ENCODE assay signal across 9 cellular contexts in genomic region chr11:111918390-111919256, GRCh38. TPM values are rescaled to one million over a fixed set of nuclear protein-coding genes. Genes with fewer than 3 reads are reported as not detected.
DNase-seq lines count a peak whose midpoint lies in the region; ATAC-seq and TF ChIP-seq lines count a peak whose summit lies in the region.
"Had no signal": no experiment of that assay in that cellular context is flagged by ENCODE, and none has a peak within 500 bp of the region (broad histone marks: within the 10 kb centered on the region; RNA-seq: fewer than 3 reads in every experiment).

Gene C11orf52, plus strand, starts transcription at chr11:111918913. Its CDS starts 60 bp downstream, at chr11:111918973.

- H3K4me1 ChIP-seq in neuron (ENCODE audit: insufficient read depth, low read length), result peaks cover 10% of the 10 kb centered on the region
- no peaks in the 10 kb centered on the region for H3K4me1 ChIP-seq in BE2C

- H3K27me3 ChIP-seq in neuron (ENCODE audit: insufficient read depth, low read length), result no peaks in the 10 kb centered on the region
- no peaks in the 10 kb centered on the region for H3K27me3 ChIP-seq in BE2C

- TF ChIP-seq CTCF in BE2C (IDR thresholded peaks at IDR 0.05; ENCODE audit: low read depth, low read length), result no peak

- no peak within 1 kb of the TSS for H3K4me3 ChIP-seq in neuron (ENCODE audit: low read length)
- H3K4me3 ChIP-seq in BE2C (ENCODE audit: low read depth, low read length), result no peak within 1 kb of the TSS

- H3K36me3 ChIP-seq in neuron (ENCODE audit: insufficient read depth, low read length) (no peaks in the 10 kb centered on the region), BE2C (no peaks in the 10 kb centered on the region)

- H2AFZ ChIP-seq in neuron (ENCODE audit: low read depth, low read length), result peak within 1 kb of the TSS; percentile 80

- DNase-seq in G401 (ENCODE audit: low spot score), result peak; percentile 58
- DNase-seq in NCI-H2196 (lab: John Stamatoyannopoulos, UW; ENCODE audit: unreplicated experiment), result peak; percentile 94
- DNase-seq in SKM-1 (lab: John Stamatoyannopoulos, UW; ENCODE audit: unreplicated experiment), result no peak
- no peak for DNase-seq in NCI-H446 treated with DMSO at 0.1 percent for 48 hours (lab: John Stamatoyannopoulos, UW)
- no peak for DNase-seq in BE2C
- DNase-seq in stimulated activated CD4-positive, alpha-beta T cell treated with anti-CD3 and anti-CD28 coated beads, Interleukin-4, amount 100 ng/mL, for 24 hours, result no peak

- in situ Hi-C loops in G401 (cut with HindIII; ENCODE audit: low sequenced_read_pairs), result no loop called here

- H3K9me3 ChIP-seq in neuron (ENCODE audit: low read length) (no peaks in the 10 kb centered on the region), BE2C (no peaks in the 10 kb centered on the region)

- ATAC-seq in esophagus mucosa, result peak; percentile 88

RNA-seq across cellular contexts. Expression of gene C11orf52, which starts in this region (rescaled TPM):
- 11.8 and 26.1 TPM in 2 replicates for total RNA-seq in G401 (2014; rRNA removed; shearing (Covaris generic))
- total RNA-seq in esophagus mucosa, result 3.5 TPM
- not detected for polyA plus RNA-seq in BE2C (2012; ENCODE audit: insufficient read depth, insufficient read length, low read depth)
- total RNA-seq: T-helper 1 cell treated with Interleukin-12 subunit alpha and Interleukin-12 subunit beta and Interleukin-4 antibody, amounts not matched to agents 30 ng/mL and 1 ng/mL, for 36 hours had no signal

Comparison
In these comparisons a context has a peak if more than half of its experiments do, and no peak if none do; other contexts are left out.
1. DNase-seq: peak in G401 (single experiment) and NCI-H2196 (single experiment); none in SKM-1 (single experiment), NCI-H446 treated with DMSO at 0.1 percent for 48 hours (single experiment), BE2C (single experiment) and stimulated activated CD4-positive, alpha-beta T cell treated with anti-CD3 and anti-CD28 coated beads, Interleukin-4, amount 100 ng/mL, for 24 hours (single experiment).